In genomic region chr16:68792465-68793324, GRCh38 we compare ENCODE assay signal across 2 cellular contexts.
TF ChIP-seq lines count a peak whose summit lies in the region.

No MANE protein-coding gene starts in this region.

TF ChIP-seq in K562, 482 proteins besides CTCF, POLR2A, EP300 and RAD21 (continued from another document and continues in another):
- TF ChIP-seq HBP1 (CRISPR knock-in tag; IDR thresholded peaks at IDR 0.05) (no peak), L3MBTL2 (IDR thresholded peaks at IDR 0.05) (peak; percentile 67; the same call in 1 of the 2 replicates), MTF1 (CRISPR knock-in tag; IDR thresholded peaks at IDR 0.05; ENCODE audit: borderline replicate concordance) (no peak), ZNF699 (CRISPR knock-in tag; IDR thresholded peaks at IDR 0.05; ENCODE audit: insufficient replicate concordance) (no peak), ZBTB33 (CRISPR knock-in tag; IDR thresholded peaks at IDR 0.05) (no peak), RUNX1 (IDR thresholded peaks at IDR 0.05; ENCODE audit: low read depth) (no peak), ZNF764 (CRISPR knock-in tag; IDR thresholded peaks at IDR 0.05; ENCODE audit: low read depth) (no peak), XRCC4 (IDR thresholded peaks at IDR 0.05; ENCODE audit: extremely low read depth, insufficient read depth, insufficient read length) (no peak), LEF1 (IDR thresholded peaks at IDR 0.05) (peak; percentile 25; the same call in 1 of the 2 replicates), RBM22 (IDR thresholded peaks at IDR 0.05; ENCODE audit: low read depth, low read length, poor library complexity, severe bottlenecking) (no peak), ZBED1 (IDR thresholded peaks at IDR 0.05) (no peak), MXD1 (CRISPR knock-in tag; IDR thresholded peaks at IDR 0.05; ENCODE audit: borderline replicate concordance, poor library complexity, severe bottlenecking) (no peak)
- TF ChIP-seq, protein P1, sequence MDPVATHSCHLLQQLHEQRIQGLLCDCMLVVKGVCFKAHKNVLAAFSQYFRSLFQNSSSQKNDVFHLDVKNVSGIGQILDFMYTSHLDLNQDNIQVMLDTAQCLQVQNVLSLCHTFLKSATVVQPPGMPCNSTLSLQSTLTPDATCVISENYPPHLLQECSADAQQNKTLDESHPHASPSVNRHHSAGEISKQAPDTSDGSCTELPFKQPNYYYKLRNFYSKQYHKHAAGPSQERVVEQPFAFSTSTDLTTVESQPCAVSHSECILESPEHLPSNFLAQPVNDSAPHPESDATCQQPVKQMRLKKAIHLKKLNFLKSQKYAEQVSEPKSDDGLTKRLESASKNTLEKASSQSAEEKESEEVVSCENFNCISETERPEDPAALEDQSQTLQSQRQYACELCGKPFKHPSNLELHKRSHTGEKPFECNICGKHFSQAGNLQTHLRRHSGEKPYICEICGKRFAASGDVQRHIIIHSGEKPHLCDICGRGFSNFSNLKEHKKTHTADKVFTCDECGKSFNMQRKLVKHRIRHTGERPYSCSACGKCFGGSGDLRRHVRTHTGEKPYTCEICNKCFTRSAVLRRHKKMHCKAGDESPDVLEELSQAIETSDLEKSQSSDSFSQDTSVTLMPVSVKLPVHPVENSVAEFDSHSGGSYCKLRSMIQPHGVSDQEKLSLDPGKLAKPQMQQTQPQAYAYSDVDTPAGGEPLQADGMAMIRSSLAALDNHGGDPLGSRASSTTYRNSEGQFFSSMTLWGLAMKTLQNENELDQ (CRISPR knock-in tag; IDR thresholded peaks at IDR 0.05; ENCODE audit: borderline replicate concordance), result no peak
- TF ChIP-seq, protein P2, sequence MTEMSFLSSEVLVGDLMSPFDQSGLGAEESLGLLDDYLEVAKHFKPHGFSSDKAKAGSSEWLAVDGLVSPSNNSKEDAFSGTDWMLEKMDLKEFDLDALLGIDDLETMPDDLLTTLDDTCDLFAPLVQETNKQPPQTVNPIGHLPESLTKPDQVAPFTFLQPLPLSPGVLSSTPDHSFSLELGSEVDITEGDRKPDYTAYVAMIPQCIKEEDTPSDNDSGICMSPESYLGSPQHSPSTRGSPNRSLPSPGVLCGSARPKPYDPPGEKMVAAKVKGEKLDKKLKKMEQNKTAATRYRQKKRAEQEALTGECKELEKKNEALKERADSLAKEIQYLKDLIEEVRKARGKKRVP (CRISPR knock-in tag; IDR thresholded peaks at IDR 0.05), result no peak
- TF ChIP-seq, protein P3, sequence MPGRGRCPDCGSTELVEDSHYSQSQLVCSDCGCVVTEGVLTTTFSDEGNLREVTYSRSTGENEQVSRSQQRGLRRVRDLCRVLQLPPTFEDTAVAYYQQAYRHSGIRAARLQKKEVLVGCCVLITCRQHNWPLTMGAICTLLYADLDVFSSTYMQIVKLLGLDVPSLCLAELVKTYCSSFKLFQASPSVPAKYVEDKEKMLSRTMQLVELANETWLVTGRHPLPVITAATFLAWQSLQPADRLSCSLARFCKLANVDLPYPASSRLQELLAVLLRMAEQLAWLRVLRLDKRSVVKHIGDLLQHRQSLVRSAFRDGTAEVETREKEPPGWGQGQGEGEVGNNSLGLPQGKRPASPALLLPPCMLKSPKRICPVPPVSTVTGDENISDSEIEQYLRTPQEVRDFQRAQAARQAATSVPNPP (IDR thresholded peaks at IDR 0.05; ENCODE audit: borderline replicate concordance, insufficient read depth, insufficient read length), result no peak

TF ChIP-seq in HepG2, 621 proteins besides CTCF, POLR2A, EP300 and RAD21 (continued from another document and continues in another):
- TF ChIP-seq, protein P4, sequence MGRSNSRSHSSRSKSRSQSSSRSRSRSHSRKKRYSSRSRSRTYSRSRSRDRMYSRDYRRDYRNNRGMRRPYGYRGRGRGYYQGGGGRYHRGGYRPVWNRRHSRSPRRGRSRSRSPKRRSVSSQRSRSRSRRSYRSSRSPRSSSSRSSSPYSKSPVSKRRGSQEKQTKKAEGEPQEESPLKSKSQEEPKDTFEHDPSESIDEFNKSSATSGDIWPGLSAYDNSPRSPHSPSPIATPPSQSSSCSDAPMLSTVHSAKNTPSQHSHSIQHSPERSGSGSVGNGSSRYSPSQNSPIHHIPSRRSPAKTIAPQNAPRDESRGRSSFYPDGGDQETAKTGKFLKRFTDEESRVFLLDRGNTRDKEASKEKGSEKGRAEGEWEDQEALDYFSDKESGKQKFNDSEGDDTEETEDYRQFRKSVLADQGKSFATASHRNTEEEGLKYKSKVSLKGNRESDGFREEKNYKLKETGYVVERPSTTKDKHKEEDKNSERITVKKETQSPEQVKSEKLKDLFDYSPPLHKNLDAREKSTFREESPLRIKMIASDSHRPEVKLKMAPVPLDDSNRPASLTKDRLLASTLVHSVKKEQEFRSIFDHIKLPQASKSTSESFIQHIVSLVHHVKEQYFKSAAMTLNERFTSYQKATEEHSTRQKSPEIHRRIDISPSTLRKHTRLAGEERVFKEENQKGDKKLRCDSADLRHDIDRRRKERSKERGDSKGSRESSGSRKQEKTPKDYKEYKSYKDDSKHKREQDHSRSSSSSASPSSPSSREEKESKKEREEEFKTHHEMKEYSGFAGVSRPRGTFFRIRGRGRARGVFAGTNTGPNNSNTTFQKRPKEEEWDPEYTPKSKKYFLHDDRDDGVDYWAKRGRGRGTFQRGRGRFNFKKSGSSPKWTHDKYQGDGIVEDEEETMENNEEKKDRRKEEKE (IDR thresholded peaks at IDR 0.05), result no peak
- peak; percentile 16; the same call in 1 of the 2 replicates for TF ChIP-seq ZNF761 (CRISPR knock-in tag; conservative IDR thresholded peaks at IDR 0.05)
- TF ChIP-seq ZNF414 (CRISPR knock-in tag; IDR thresholded peaks at IDR 0.05), result peak; percentile 54; the same call in 1 of the 2 replicates
- TF ChIP-seq ZFP36L2 (CRISPR knock-in tag; IDR thresholded peaks at IDR 0.05), result no peak
- TF ChIP-seq CCDC6 (CRISPR knock-in tag; IDR thresholded peaks at IDR 0.05), result peak; percentile 87; the same call in 1 of the 2 replicates
- TF ChIP-seq ZFP37 (CRISPR knock-in tag; IDR thresholded peaks at IDR 0.05; ENCODE audit: borderline replicate concordance), result 0 out of 2 replicates have a peak, but pooled peaks have one; percentile 69
- TF ChIP-seq SOX13 (IDR thresholded peaks at IDR 0.05), result peak; percentile 58
- peak in 1 of 2 experiments; percentile 92; a peak in 2 of 4 replicates for TF ChIP-seq SOX13 (CRISPR knock-in tag; conservative IDR thresholded peaks at IDR 0.05 in 1 of 2, IDR thresholded peaks at IDR 0.05 in 1 of 2)
- TF ChIP-seq, protein P5, sequence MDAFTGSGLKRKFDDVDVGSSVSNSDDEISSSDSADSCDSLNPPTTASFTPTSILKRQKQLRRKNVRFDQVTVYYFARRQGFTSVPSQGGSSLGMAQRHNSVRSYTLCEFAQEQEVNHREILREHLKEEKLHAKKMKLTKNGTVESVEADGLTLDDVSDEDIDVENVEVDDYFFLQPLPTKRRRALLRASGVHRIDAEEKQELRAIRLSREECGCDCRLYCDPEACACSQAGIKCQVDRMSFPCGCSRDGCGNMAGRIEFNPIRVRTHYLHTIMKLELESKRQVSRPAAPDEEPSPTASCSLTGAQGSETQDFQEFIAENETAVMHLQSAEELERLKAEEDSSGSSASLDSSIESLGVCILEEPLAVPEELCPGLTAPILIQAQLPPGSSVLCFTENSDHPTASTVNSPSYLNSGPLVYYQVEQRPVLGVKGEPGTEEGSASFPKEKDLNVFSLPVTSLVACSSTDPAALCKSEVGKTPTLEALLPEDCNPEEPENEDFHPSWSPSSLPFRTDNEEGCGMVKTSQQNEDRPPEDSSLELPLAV (CRISPR knock-in tag; conservative IDR thresholded peaks at IDR 0.05; ENCODE audit: low read depth), result no peak
- peak; percentile 98 for TF ChIP-seq PHF21A (CRISPR knock-in tag; IDR thresholded peaks at IDR 0.05)
- no peak for TF ChIP-seq ZNF572 (CRISPR knock-in tag; IDR thresholded peaks at IDR 0.05)
- peak; percentile 91 for TF ChIP-seq RXRB (CRISPR knock-in tag; IDR thresholded peaks at IDR 0.05; ENCODE audit: borderline replicate concordance)
- peak; percentile 46; the same call in 1 of the 2 replicates for TF ChIP-seq SP4 (CRISPR knock-in tag; IDR thresholded peaks at IDR 0.05)
- peak; percentile 28; the same call in 1 of the 2 replicates for TF ChIP-seq TGIF2 (CRISPR knock-in tag; IDR thresholded peaks at IDR 0.05)
- peak; percentile 28; the same call in 1 of the 2 replicates for TF ChIP-seq ZNF770 (CRISPR knock-in tag; IDR thresholded peaks at IDR 0.05)
- TF ChIP-seq ZBTB44 (CRISPR knock-in tag; IDR thresholded peaks at IDR 0.05), result peak; percentile 40; the same call in 1 of the 2 replicates
- peak; percentile 96 for TF ChIP-seq SALL1 (CRISPR knock-in tag; IDR thresholded peaks at IDR 0.05)
- TF ChIP-seq MAF1 (CRISPR knock-in tag; IDR thresholded peaks at IDR 0.05; ENCODE audit: borderline replicate concordance), result 0 out of 2 replicates have a peak, but pooled peaks have one; percentile 28
- TF ChIP-seq SNAPC2 (CRISPR knock-in tag; IDR thresholded peaks at IDR 0.05), result peak; percentile 93; the same call in 1 of the 2 replicates
- peak; percentile 83 for TF ChIP-seq ZNF644 (CRISPR knock-in tag; IDR thresholded peaks at IDR 0.05; ENCODE audit: low read depth)
- TF ChIP-seq FIP1L1 (IDR thresholded peaks at IDR 0.05; ENCODE audit: borderline replicate concordance, insufficient read depth, low read depth, low read length), result no peak
- no peak for TF ChIP-seq ZNF10 (CRISPR knock-in tag; IDR thresholded peaks at IDR 0.05; ENCODE audit: borderline replicate concordance, low read depth)
- peak; percentile 73; the same call in 1 of the 2 replicates for TF ChIP-seq ZNF160 (CRISPR knock-in tag; IDR thresholded peaks at IDR 0.05)
- no peak for TF ChIP-seq KDM4B (CRISPR knock-in tag; IDR thresholded peaks at IDR 0.05)
- no peak for TF ChIP-seq NR1H2 (CRISPR knock-in tag; IDR thresholded peaks at IDR 0.05; ENCODE audit: borderline replicate concordance, low read depth)
- TF ChIP-seq NFYC (CRISPR knock-in tag; IDR thresholded peaks at IDR 0.05), result 0 out of 2 replicates have a peak, but pooled peaks have one; percentile 17
- TF ChIP-seq MAFF (IDR thresholded peaks at IDR 0.05; ENCODE audit: low read depth, low read length), result peak; percentile 34; the same call in 1 of the 2 replicates
- TF ChIP-seq ZBTB3 (CRISPR knock-in tag; IDR thresholded peaks at IDR 0.05; ENCODE audit: borderline replicate concordance, low read depth), result no peak
- TF ChIP-seq ZBTB7B (CRISPR knock-in tag; IDR thresholded peaks at IDR 0.05), result peak; percentile 88; the same call in 1 of the 2 replicates
- TF ChIP-seq FOXP4 (CRISPR knock-in tag; IDR thresholded peaks at IDR 0.05), result peak; percentile 95
- TF ChIP-seq TBX3 (IDR thresholded peaks at IDR 0.05; ENCODE audit: borderline replicate concordance), result peak; percentile 52; the same call in 1 of the 2 replicates
- peak; percentile 79 for TF ChIP-seq ZSCAN25 (CRISPR knock-in tag; IDR thresholded peaks at IDR 0.05)
- TF ChIP-seq ZNF354B (CRISPR knock-in tag; IDR thresholded peaks at IDR 0.05), result peak; percentile 50
